ENCODE assay signal across 8 cellular contexts in the genomic region with DNA sequence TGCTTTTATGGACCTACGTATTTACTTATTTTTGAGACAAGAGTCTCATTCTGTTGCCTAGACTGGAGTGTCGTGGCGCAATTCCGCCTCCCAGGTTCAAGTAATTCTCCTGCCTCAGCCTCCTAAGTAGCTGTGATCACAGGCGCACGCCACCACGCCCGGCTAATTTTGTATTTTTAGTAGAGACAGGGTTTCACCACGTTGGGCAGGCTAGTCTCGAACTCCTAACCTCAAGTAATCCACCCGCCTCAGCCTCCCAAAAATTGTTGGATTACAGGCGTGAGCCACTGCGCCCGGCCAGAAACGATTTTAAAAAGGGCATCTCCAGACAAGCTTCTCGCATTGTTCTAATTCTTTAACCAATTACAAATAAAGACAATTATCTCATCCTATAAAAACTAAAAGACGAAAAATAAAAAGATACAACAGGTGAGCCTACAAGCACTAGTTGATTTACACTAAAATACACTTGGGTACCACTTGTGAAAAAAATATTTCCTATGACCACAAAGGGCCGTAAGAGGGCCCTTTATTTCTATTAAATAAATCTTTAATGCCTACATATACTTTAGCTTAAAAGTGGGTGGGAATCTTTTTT. TPM values are rescaled to one million over a fixed set of nuclear protein-coding genes. Genes with fewer than 3 reads are reported as not detected.
DNase-seq lines count a peak whose midpoint lies in the region; ATAC-seq, FAIRE-seq and TF ChIP-seq lines count a peak whose summit lies in the region.

No MANE protein-coding gene starts in this region.

- dilution Hi-C loops in keratinocyte (cut with MboI; ENCODE audit: extremely low pct_ligation_motif_present, low sequenced_read_pairs) = no loop called here

- H3K79me2 ChIP-seq in keratinocyte (ENCODE audit: control insufficient read depth, insufficient read depth, low read length) = peaks cover 74% of the 10 kb centered on the region

- CTCF ChIA-PET in A549 (lab: Yijun Ruan, JAX) = interaction anchor here (0.6 to 2.8 kb wide), 7 partner anchors 14 to 256 kb away, joined by 3 to 11 read pairs (median 3); no protein-coding TSS in a partner anchor

- TF ChIP-seq RAD21 in A549 (conservative IDR thresholded peaks at IDR 0.05 in 1 of 2, IDR thresholded peaks at IDR 0.05 in 1 of 2) = no peak

- no peak overlapping the region for H2AFZ ChIP-seq in keratinocyte (ENCODE audit: control insufficient read depth, low read length)

- H3K9me3 ChIP-seq in A549 (no peaks in the 10 kb centered on the region), keratinocyte (ENCODE audit: control insufficient read depth, low read depth, low read length) (no peaks in the 10 kb centered on the region)

- H3K27ac Mint-ChIP-seq in activated naive CD8-positive, alpha-beta T cell treated with anti-CD3 and anti-CD28 coated beads, Interleukin-2, amount 10 ng/mL, durations not matched to agents 7 days and 5 days = no peak overlapping the region

- FAIRE-seq in A549 (lab: Jason Lieb, UNC) = no peak
- FAIRE-seq in keratinocyte (lab: Jason Lieb, UNC) = no peak

- no peak overlapping the region for H3K9ac ChIP-seq in keratinocyte (ENCODE audit: control insufficient read depth, extremely low read depth, insufficient read depth, low read length)

- no peak for TF ChIP-seq POLR2A in A549 (IDR thresholded peaks at IDR 0.05; ENCODE audit: low read length)

- H3K4me1 ChIP-seq in A549 (peaks cover 50% of the 10 kb centered on the region; the same call in 2 of the 3 replicates), keratinocyte (ENCODE audit: control insufficient read depth, extremely low read depth, insufficient read depth, low read length) (peaks cover 8% of the 10 kb centered on the region)

- peaks cover 0 to 6% of the 10 kb centered on the region in 2 experiments for H3K36me3 ChIP-seq in keratinocyte (ENCODE audit: control insufficient read depth in 2 of 2, extremely low read depth in 1 of 2, insufficient read depth in 2 of 2, low read length in 2 of 2)

- no peak for DNase-seq in A549 (ENCODE audit: low read depth in 1 of 2, low spot score in 1 of 2)
- DNase-seq in GM12865 (ENCODE audit: low read depth) = no peak
- no peak for DNase-seq in activated naive CD8-positive, alpha-beta T cell treated with anti-CD3 and anti-CD28 coated beads, Interleukin-2, amount 10 ng/mL, durations not matched to agents 7 days and 5 days
- no peak for DNase-seq in keratinocyte (ENCODE audit: low read depth, low spot score)
- DNase-seq in NCI-H526 (lab: John Stamatoyannopoulos, UW) = no peak
- DNase-seq in NCI-H1694 treated with DMSO at 0.1 percent for 48 hours (lab: John Stamatoyannopoulos, UW) = no peak

- ATAC-seq in A549 (no peak), HG02798 (IDR thresholded peaks at IDR 0.05; ENCODE audit: poor library complexity, unreplicated experiment) (no peak), HG03159 (IDR thresholded peaks at IDR 0.05; ENCODE audit: unreplicated experiment) (no peak)
- ATAC-seq in activated naive CD8-positive, alpha-beta T cell treated with anti-CD3 and anti-CD28 coated beads, Interleukin-2, amount 10 ng/mL, durations not matched to agents 7 days and 5 days (ENCODE audit: low read depth) = no peak

- H3K4me3 ChIP-seq in A549 (peak overlapping the region; percentile 74), GM12865 (ENCODE audit: low read depth, low read length) (peak overlapping the region; percentile 81), keratinocyte (ENCODE audit: control insufficient read depth in 2 of 3, extremely low read depth in 1 of 3, insufficient read depth in 2 of 3, low read depth in 1 of 3, low read length in 3 of 3) (peak overlapping the region; percentile 67 to 95 (median 88))

- H3K9me1 ChIP-seq in keratinocyte (ENCODE audit: control insufficient read depth, extremely low read depth, insufficient read depth, low read length) = no peaks in the 10 kb centered on the region

- 94% methylated on average over 18 of the region's 18 CpGs for WGBS in A549 (ENCODE audit: missing lambda C conversion rate)

- no peak for TF ChIP-seq CTCF in A549 (IDR thresholded peaks at IDR 0.05)
- TF ChIP-seq CTCF in GM12865 (IDR thresholded peaks at IDR 0.05; ENCODE audit: insufficient read depth, low read depth, low read length, missing control alignments) = no peak
- no peak for TF ChIP-seq CTCF in keratinocyte (optimal IDR thresholded peaks at IDR 0.05 in 1 of 3, IDR thresholded peaks at IDR 0.05 in 1 of 3, conservative IDR thresholded peaks at IDR 0.05 in 1 of 3; ENCODE audit: extremely low read depth in 1 of 3, insufficient read depth in 2 of 3, low read length in 3 of 3)

- H3K4me2 ChIP-seq in A549 (peak overlapping the region; percentile 98), keratinocyte (ENCODE audit: control insufficient read depth, extremely low read depth, insufficient read depth, low read depth, low read length) (peak overlapping the region; percentile 86)

- H3K4me3 Mint-ChIP-seq in activated naive CD8-positive, alpha-beta T cell treated with anti-CD3 and anti-CD28 coated beads, Interleukin-2, amount 10 ng/mL, durations not matched to agents 7 days and 5 days = peak overlapping the region; percentile 95

- peaks cover 8% of the 10 kb centered on the region for H3K36me3 Mint-ChIP-seq in activated naive CD8-positive, alpha-beta T cell treated with anti-CD3 and anti-CD28 coated beads, Interleukin-2, amount 10 ng/mL, durations not matched to agents 7 days and 5 days

- no peaks in the 10 kb centered on the region for H3K27me3 Mint-ChIP-seq in activated naive CD8-positive, alpha-beta T cell treated with anti-CD3 and anti-CD28 coated beads, Interleukin-2, amount 10 ng/mL, durations not matched to agents 7 days and 5 days

- POLR2A ChIA-PET in A549 (lab: Yijun Ruan, JAX) = no interaction called here
- POLR2A ChIA-PET in activated naive CD8-positive, alpha-beta T cell treated with anti-CD3 and anti-CD28 coated beads, Interleukin-2, amount 10 ng/mL, durations not matched to agents 7 days and 5 days (lab: Charles Lee) = interaction anchor here (0.6 to 0.9 kb wide), 4 partner anchors 14 to 171 kb away, joined by 3 to 6 read pairs (median 4); no protein-coding TSS in a partner anchor

- no peaks in the 10 kb centered on the region for H3K27me3 ChIP-seq in keratinocyte (ENCODE audit: control insufficient read depth, extremely low read depth, insufficient read depth, low read length)

- peaks cover 42% of the 10 kb centered on the region for H3K4me1 Mint-ChIP-seq in activated naive CD8-positive, alpha-beta T cell treated with anti-CD3 and anti-CD28 coated beads, Interleukin-2, amount 10 ng/mL, durations not matched to agents 7 days and 5 days

- H3K9me3 Mint-ChIP-seq in activated naive CD8-positive, alpha-beta T cell treated with anti-CD3 and anti-CD28 coated beads, Interleukin-2, amount 10 ng/mL, durations not matched to agents 7 days and 5 days = no peaks in the 10 kb centered on the region

- H3K27ac ChIP-seq in A549 = no peak overlapping the region
- H3K27ac ChIP-seq in keratinocyte (ENCODE audit: control insufficient read depth, insufficient read depth, low read length) = no peak overlapping the region

- no peak for TF ChIP-seq EP300 in A549 (IDR thresholded peaks at IDR 0.05)

- peaks cover 19% of the 10 kb centered on the region for H4K20me1 ChIP-seq in keratinocyte (ENCODE audit: control insufficient read depth, extremely low read depth, insufficient read depth, low read length)

TF ChIP-seq in A549, 52 proteins besides CTCF, POLR2A, EP300 and RAD21:
- no peak for TF ChIP-seq EHF (CRISPR knock-in tag; IDR thresholded peaks at IDR 0.05)
- TF ChIP-seq JUN (IDR thresholded peaks at IDR 0.05) = no peak

RNA-seq across cellular contexts. Expression of gene TRA2A, which starts 2.4 kb away (rescaled TPM):
- 85.5 and 90.8 TPM in 2 replicates for polyA plus RNA-seq in A549 (2011; rRNA removed)
- polyA plus RNA-seq in A549 (2012; cell fraction: cytosol; rRNA removed) = 47.7 and 53.3 TPM in 2 replicates
- polyA plus RNA-seq in A549 (2012; cell fraction: nucleus; rRNA removed) = 25.0 and 42.5 TPM in 2 replicates
- 111 to 113 TPM (median 113 TPM) in 3 replicates for polyA plus RNA-seq in A549 (2017; fragmentation: RNase III; extraction: RNeasy Plus Mini Kit Qiagen cat#74134 plus additional on column Dnase treatment)
- 80.3 and 83.0 TPM in 2 replicates for polyA minus RNA-seq in A549 (2011; rRNA and poly(A)+ RNA removed)
- 100 to 1,000 TPM; 119 to 130 TPM for total RNA-seq in activated naive CD8-positive, alpha-beta T cell treated with anti-CD3 and anti-CD28 coated beads, Interleukin-2, amount 10 ng/mL, durations not matched to agents 7 days and 5 days
- 62.4 to 92.6 TPM (median 71.6 TPM) in 3 replicates for polyA plus RNA-seq in keratinocyte
- polyA plus RNA-seq in keratinocyte (2011; ENCODE audit: low read depth) = 113 TPM
- polyA plus RNA-seq in keratinocyte (2011; cell fraction: cytosol; rRNA removed) = 34.8 and 69.6 TPM in 2 replicates
- polyA plus RNA-seq in keratinocyte (2011; cell fraction: nucleus; rRNA removed) = 113 and 123 TPM in 2 replicates
- polyA plus RNA-seq in keratinocyte (2012; ENCODE audit: low replicate concordance) = 35.5 and 49.7 TPM in 2 replicates
- 42.3 to 64.0 TPM (median 46.6 TPM) in 3 replicates for polyA minus RNA-seq in keratinocyte
- 49.3 TPM for polyA minus RNA-seq in keratinocyte (2011; cell fraction: cytosol; rRNA and poly(A)+ RNA removed)
- polyA minus RNA-seq in keratinocyte (2011; cell fraction: nucleus; rRNA and poly(A)+ RNA removed) = 31.1 and 54.8 TPM in 2 replicates

RNA-seq across cellular contexts. Expression of gene IGF2BP3, which starts 59.1 kb away (rescaled TPM):
- polyA plus RNA-seq in A549 (2011; rRNA removed) (47.2 and 62.0 TPM in 2 replicates), A549 (2017; fragmentation: RNase III; extraction: RNeasy Plus Mini Kit Qiagen cat#74134 plus additional on column Dnase treatment) (26.7 to 30.4 TPM (median 30.1 TPM) in 3 replicates), keratinocyte (13.8 to 22.3 TPM (median 18.9 TPM) in 3 replicates)
- polyA plus RNA-seq in A549 (2012; cell fraction: cytosol; rRNA removed) = 12.0 and 12.1 TPM in 2 replicates
- polyA plus RNA-seq in A549 (2012; cell fraction: nucleus; rRNA removed) = 27.3 and 36.5 TPM in 2 replicates
- 50.5 and 51.7 TPM in 2 replicates for polyA minus RNA-seq in A549 (2011; rRNA and poly(A)+ RNA removed)
- total RNA-seq in activated naive CD8-positive, alpha-beta T cell treated with anti-CD3 and anti-CD28 coated beads, Interleukin-2, amount 10 ng/mL, durations not matched to agents 7 days and 5 days = under 1 TPM; 0.37 to 0.94 TPM
- polyA plus RNA-seq in keratinocyte (2011; ENCODE audit: low read depth) = 10.3 TPM
- polyA plus RNA-seq in keratinocyte (2011; cell fraction: cytosol; rRNA removed) = 13.8 and 24.9 TPM in 2 replicates
- 37.7 and 39.3 TPM in 2 replicates for polyA plus RNA-seq in keratinocyte (2011; cell fraction: nucleus; rRNA removed)
- 9.0 and 12.3 TPM in 2 replicates for polyA plus RNA-seq in keratinocyte (2012; ENCODE audit: low replicate concordance)
- polyA minus RNA-seq in keratinocyte = 19.7 to 35.3 TPM (median 34.1 TPM) in 3 replicates
- polyA minus RNA-seq in keratinocyte (2011; cell fraction: cytosol; rRNA and poly(A)+ RNA removed) = 24.7 TPM
- polyA minus RNA-seq in keratinocyte (2011; cell fraction: nucleus; rRNA and poly(A)+ RNA removed) = 29.8 and 57.0 TPM in 2 replicates
